Comparison of ENCODE assay signal across 28 cellular contexts in genomic region chr4:1964443-1964842, GRCh38. TPM values are rescaled to one million over a fixed set of nuclear protein-coding genes. Genes with fewer than 3 reads are reported as not detected.
DNase-seq lines count a peak whose midpoint lies in the region; ATAC-seq, FAIRE-seq and TF ChIP-seq lines count a peak whose summit lies in the region.
"Had no signal": no experiment of that assay in that cellular context is flagged by ENCODE, and none has a peak within 500 bp of the region (broad histone marks: within the 10 kb centered on the region; RNA-seq: fewer than 3 reads in every experiment).

No MANE protein-coding gene starts in this region.

- no peaks in the 10 kb centered on the region for H3K9me3 ChIP-seq in HepG2 (ENCODE audit: low read length)
- no peaks in the 10 kb centered on the region for H3K9me3 ChIP-seq in right lobe of liver
- no peaks in the 10 kb centered on the region for H3K9me3 ChIP-seq in K562 (replicated peaks; ENCODE audit: control insufficient read depth, insufficient read depth, low read depth, low read length)
- no peaks in the 10 kb centered on the region for H3K9me3 ChIP-seq in mesenchymal stem cell (ENCODE audit: control insufficient read depth, low read length)
- H3K9me3 ChIP-seq in uterus, result no peaks in the 10 kb centered on the region
- H3K9me3 ChIP-seq: BLaER1, HAP-1, Peyer's patch, SK-N-SH had no signal

- no peak overlapping the region for H2BK120ac ChIP-seq in mesenchymal stem cell (ENCODE audit: low read depth, low read length)

- no peak overlapping the region for H2BK12ac ChIP-seq in mesenchymal stem cell (ENCODE audit: low read length in 2 of 2)

- H4K8ac ChIP-seq in mesenchymal stem cell (ENCODE audit: low read length), result peak overlapping the region; percentile 50

- peak overlapping the region; percentile 45 for H4K91ac ChIP-seq in mesenchymal stem cell (ENCODE audit: low read length)

- intact Hi-C loops in HepG2 (cut with micrococcal nuclease; ENCODE audit: unreplicated experiment), result no loop called here
- intact Hi-C loops in right lobe of liver (cut with DNase I), result no loop called here
- intact Hi-C loops in K562 (cut with micrococcal nuclease), result no loop called here
- intact Hi-C loops in uterus (cut with DNase I; ENCODE audit: low total_unique reads), result no loop called here

- no peak overlapping the region for H3K4me2 ChIP-seq in HepG2 (ENCODE audit: low read depth, low read length)
- H3K4me2 ChIP-seq in K562 (ENCODE audit: insufficient read depth, low read length), result peak overlapping the region; percentile 19; the same call in 1 of the 2 replicates
- no peak overlapping the region for H3K4me2 ChIP-seq in mesenchymal stem cell (ENCODE audit: low read length, poor library complexity, severe bottlenecking)
- H3K4me2 ChIP-seq: BLaER1, KMS-11, SK-N-SH had no signal

- no peak for ATAC-seq in HepG2
- no peak for ATAC-seq in right lobe of liver
- peak; percentile 89 for ATAC-seq in K562
- no peak for ATAC-seq in HG02798 (IDR thresholded peaks at IDR 0.05; ENCODE audit: poor library complexity, unreplicated experiment)

- no peak overlapping the region for H3K4ac ChIP-seq in mesenchymal stem cell (ENCODE audit: low read depth in 1 of 2, low read length in 2 of 2)

- in situ Hi-C loops in HepG2 (cut with HindIII; ENCODE audit: extremely low pct_ligation_motif_present, low pct_unique_long_range_greater_than_20kb) (no loop called here), K562 (cut with MboI) (no loop called here)

- 94% methylated on average over 4 of the region's 6 CpGs for whole genome bisulfite sequencing in HepG2 (ENCODE audit: low lambda C conversion rate)
- 71% methylated on average over 2 of the region's 6 CpGs for WGBS in right lobe of liver (ENCODE audit: insufficient coverage, low coverage, low lambda C conversion rate, missing lambda C conversion rate)
- 13% methylated on average over 6 of the region's 6 CpGs for WGBS in K562 (ENCODE audit: insufficient coverage, low coverage, missing lambda C conversion rate)
- 79% methylated on average over 6 of the region's 6 CpGs for WGBS in mesenchymal stem cell

- peaks cover 18% of the 10 kb centered on the region; the same call in 1 of the 2 replicates for H3K4me1 ChIP-seq in HepG2 (ENCODE audit: insufficient read depth, low read length)
- peaks cover 0 to 7% (median 3%) of the 10 kb centered on the region in 4 donors for H3K4me1 ChIP-seq in right lobe of liver
- peaks cover 10 to 14% of the 10 kb centered on the region in 2 experiments; a peak in 4 of 5 replicates for H3K4me1 ChIP-seq in K562 (replicated peaks in 1 of 2; ENCODE audit: control insufficient read depth in 2 of 2, insufficient read depth in 2 of 2, low read length in 2 of 2)
- peaks cover 4% of the 10 kb centered on the region for H3K4me1 ChIP-seq in mesenchymal stem cell (ENCODE audit: control insufficient read depth, insufficient read depth, low read depth, low read length)
- H3K4me1 ChIP-seq in uterus, result no peaks in the 10 kb centered on the region
- H3K4me1 ChIP-seq: BLaER1, HAP-1, Peyer's patch had no signal

- TF ChIP-seq EP300 in HepG2 (IDR thresholded peaks at IDR 0.05; ENCODE audit: low read depth in 2 of 2, low read length in 2 of 2) (no peak), HepG2 (CRISPR knock-in tag; IDR thresholded peaks at IDR 0.05; ENCODE audit: borderline replicate concordance) (no peak), K562 (IDR thresholded peaks at IDR 0.05; ENCODE audit: low read length) (peak; percentile 9; the same call in 1 of the 2 replicates)

- TF ChIP-seq CTCF in HepG2 (CRISPR knock-in tag; IDR thresholded peaks at IDR 0.05), result no peak
- no peak for TF ChIP-seq CTCF in right lobe of liver (IDR thresholded peaks at IDR 0.05)
- no peak for TF ChIP-seq CTCF in K562 (IDR thresholded peaks at IDR 0.05 in 2 of 3, conservative IDR thresholded peaks at IDR 0.05 in 1 of 3; ENCODE audit: insufficient read depth in 2 of 3, low read depth in 1 of 3, low read length in 3 of 3)
- TF ChIP-seq CTCF in uterus (IDR thresholded peaks at IDR 0.05), result no peak

- DNase-seq in HepG2 (ENCODE audit: low spot score) (no peak), right lobe of liver (no peak), K562 (ENCODE audit: extremely low read depth in 1 of 4, low spot score in 3 of 4) (peak; percentile 47 to 74 (median 54)), mesenchymal stem cell (no peak), uterus (no peak), GOT3 (lab: John Stamatoyannopoulos, UW) (no peak)
- no peak for DNase-seq in activated CD4-positive, alpha-beta T cell treated with anti-CD3 and anti-CD28 coated beads for 4 hours
- DNase-seq: CD4-positive, CD25-positive, alpha-beta regulatory T cell; HFFc6; IMR-90; MM.1S; NCI-H2029; NCI-H2171; NCI-H226; NCI-H510A; NCI-H69; OCI-M1; Peyer's patch; SIG-M5; SK-N-SH had no signal

- BruUV-seq in HepG2 (replicated peaks; lab: Mats Ljungman, UMichigan) (no TSS peak), K562 (replicated peaks; lab: Mats Ljungman, UMichigan) (no TSS peak)

- H3K27me3 ChIP-seq in HepG2 (ENCODE audit: control insufficient read depth in 1 of 2, insufficient read depth in 2 of 2, low read length in 2 of 2), result no peaks in the 10 kb centered on the region
- H3K27me3 ChIP-seq in right lobe of liver, result no peaks in the 10 kb centered on the region
- no peaks in the 10 kb centered on the region for H3K27me3 ChIP-seq in K562 (ENCODE audit: control insufficient read depth in 2 of 2, insufficient read depth in 2 of 2, low read length in 2 of 2)
- no peaks in the 10 kb centered on the region for H3K27me3 ChIP-seq in mesenchymal stem cell (ENCODE audit: control insufficient read depth in 1 of 2, insufficient read depth in 1 of 2, low read length in 2 of 2)
- H3K27me3 ChIP-seq in uterus, result no peaks in the 10 kb centered on the region
- H3K27me3 ChIP-seq: BLaER1, Peyer's patch had no signal

- H2AFZ ChIP-seq in HepG2 (ENCODE audit: low read length), result no peak overlapping the region
- no peak overlapping the region for H2AFZ ChIP-seq in K562 (ENCODE audit: low read depth, low read length)
- no peak overlapping the region for H2AFZ ChIP-seq in mesenchymal stem cell (ENCODE audit: low read depth, low read length)

- no peak overlapping the region for H2BK5ac ChIP-seq in mesenchymal stem cell (ENCODE audit: low read depth, low read length, poor library complexity, severe bottlenecking)

- H3K4me3 ChIP-seq in HepG2 (replicated peaks in 1 of 3; ENCODE audit: insufficient read depth in 1 of 3, low read depth in 2 of 3, low read length in 3 of 3) (no peak overlapping the region), right lobe of liver (no peak overlapping the region), K562 (no peak overlapping the region), mesenchymal stem cell (ENCODE audit: insufficient read depth in 1 of 2, low read depth in 1 of 2, low read length in 2 of 2) (no peak overlapping the region), uterus (no peak overlapping the region)
- H3K4me3 ChIP-seq: BLaER1, HAP-1, Peyer's patch had no signal

- no peak for TF ChIP-seq RAD21 in HepG2 (CRISPR knock-in tag; IDR thresholded peaks at IDR 0.05)
- no peak for TF ChIP-seq RAD21 in K562 (CRISPR knock-in tag; conservative IDR thresholded peaks at IDR 0.05 in 1 of 2, IDR thresholded peaks at IDR 0.05 in 1 of 2)

- H2AK5ac ChIP-seq in mesenchymal stem cell (ENCODE audit: low read length, severe bottlenecking), result no peak overlapping the region

- no peak overlapping the region for H3K23ac ChIP-seq in mesenchymal stem cell (ENCODE audit: low read length in 2 of 2)

- H3K27ac ChIP-seq in HepG2 (ENCODE audit: extremely low read length, insufficient read depth, low read length), result no peak overlapping the region
- no peak overlapping the region for H3K27ac ChIP-seq in right lobe of liver
- H3K27ac ChIP-seq in K562 (ENCODE audit: extremely low read depth, low read depth, low read length), result peak overlapping the region; percentile 1; the same call in 1 of the 3 replicates
- no peak overlapping the region for H3K27ac ChIP-seq in mesenchymal stem cell (ENCODE audit: low read length, poor library complexity, severe bottlenecking)
- H3K27ac ChIP-seq in uterus, result no peak overlapping the region
- H3K27ac ChIP-seq: BLaER1, KMS-11, Peyer's patch had no signal

- no peak for FAIRE-seq in HepG2 (lab: Jason Lieb, UNC)
- peak; percentile 84 for FAIRE-seq in K562 (lab: Jason Lieb, UNC)
- FAIRE-seq: A204.1, D721Med, GM18507, HTR-8/SVneo had no signal

- H3K9ac ChIP-seq in HepG2 (ENCODE audit: insufficient read depth, low read depth, low read length) (no peak overlapping the region), K562 (ENCODE audit: insufficient read depth in 1 of 2, low read depth in 2 of 2, low read length in 2 of 2) (peak overlapping the region in 1 of 2 experiments; percentile 8; a peak in 1 of 4 replicates), mesenchymal stem cell (ENCODE audit: low read length) (no peak overlapping the region)
- H3K9ac ChIP-seq: BLaER1, KMS-11, SK-N-SH had no signal

- TF ChIP-seq POLR2A in HepG2 (IDR thresholded peaks at IDR 0.05; ENCODE audit: insufficient read depth in 1 of 2, low read depth in 2 of 2, low read length in 2 of 2) (no peak), right lobe of liver (IDR thresholded peaks at IDR 0.05) (no peak), K562 (conservative IDR thresholded peaks at IDR 0.05) (no peak), uterus (IDR thresholded peaks at IDR 0.05) (no peak)

- no peaks in the 10 kb centered on the region for H3K79me2 ChIP-seq in HepG2 (ENCODE audit: insufficient read depth, low read length)
- peaks cover 14% of the 10 kb centered on the region for H3K79me2 ChIP-seq in K562 (ENCODE audit: control insufficient read depth, insufficient read depth, low read length)

- CTCF ChIA-PET in HepG2 (lab: Yijun Ruan, JAX; ENCODE audit: low intra/inter-chr PET ratio, low total read pairs) (no interaction called here), K562 (lab: Yijun Ruan, JAX; ENCODE audit: low intra/inter-chr PET ratio) (no interaction called here)

- POLR2A ChIA-PET in HepG2 (lab: Yijun Ruan, JAX) (no interaction called here), K562 (lab: Yijun Ruan, JAX) (interaction anchor here (0.7 to 1.2 kb wide), 4 partner anchors 8 to 1272 kb away, joined by 3 to 5 read pairs (median 4); no protein-coding TSS in a partner anchor)

- no peaks in the 10 kb centered on the region for H4K20me1 ChIP-seq in HepG2 (ENCODE audit: insufficient read depth, low read length)
- H4K20me1 ChIP-seq in K562 (replicated peaks; ENCODE audit: control insufficient read depth, insufficient read depth, low read length), result 0 out of 2 replicates have a peak, but pooled peaks cover 4% of the 10 kb centered on the region

- H3K79me1 ChIP-seq in mesenchymal stem cell (replicated peaks; ENCODE audit: low read length, poor library complexity, severe bottlenecking), result peaks cover 30% of the 10 kb centered on the region

- no peak overlapping the region for H2BK15ac ChIP-seq in mesenchymal stem cell (ENCODE audit: low read depth, poor library complexity, severe bottlenecking)

- H3K9me1 ChIP-seq in K562 (ENCODE audit: control insufficient read depth, insufficient read depth, low read length), result no peaks in the 10 kb centered on the region

- H3K14ac ChIP-seq in mesenchymal stem cell (ENCODE audit: low read length in 2 of 2), result no peak overlapping the region

- H3K18ac ChIP-seq in mesenchymal stem cell (ENCODE audit: low read depth in 1 of 2, low read length in 2 of 2), result no peak overlapping the region

- H3K36me3 ChIP-seq in HepG2 (replicated peaks in 1 of 2; ENCODE audit: control insufficient read depth in 1 of 2, insufficient read depth in 2 of 2, low read length in 2 of 2) (peaks cover 33 to 85% of the 10 kb centered on the region in 2 experiments), right lobe of liver (peaks cover 0 to 8% (median 2%) of the 10 kb centered on the region in 4 donors), K562 (ENCODE audit: control insufficient read depth, insufficient read depth, low read length) (peaks cover 85% of the 10 kb centered on the region), mesenchymal stem cell (ENCODE audit: control insufficient read depth in 1 of 2, insufficient read depth in 2 of 2, low read depth in 1 of 2, low read length in 2 of 2) (peaks cover 38 to 59% of the 10 kb centered on the region in 2 experiments), uterus (no peaks in the 10 kb centered on the region)

RNA-seq across cellular contexts. Expression of gene NELFA, which starts 44.3 kb away (rescaled TPM):
- total RNA-seq in HepG2 (2016; rRNA removed; fragmentation: Illumina TruSeq; extraction: Trizol) (11.4 and 18.5 TPM in 2 replicates), right lobe of liver (10 to 100 TPM in 2 of 6 experiments, 1 to 10 TPM in 4; 6.6 to 14.7 (median 8.7) TPM), K562 (2014; rRNA removed) (29.1 and 33.3 TPM in 2 replicates), K562 (2014; rRNA removed; fragmentation: Illumina TruSeq; extraction: Trizol) (10.6 and 12.0 TPM in 2 replicates), K562 (2015; rRNA removed; fragmentation: Illumina TruSeq; extraction: Trizol) (16.4 and 18.9 TPM in 2 replicates), K562 (2021) (59.6 and 63.0 TPM in 2 replicates), uterus (10 to 100 TPM in 3 of 4 donors, 1 to 10 TPM in 1; 2.4 to 38.8 (median 18.8) TPM)
- 11.0 and 11.5 TPM in 2 replicates for total RNA-seq in HepG2 (2016; cell fraction: cytosol; rRNA removed; fragmentation: Illumina TruSeq; extraction: Trizol; ENCODE audit: low read depth)
- total RNA-seq in HepG2 (2016; cell fraction: insoluble cytoplasmic fraction; rRNA removed; fragmentation: Illumina TruSeq; extraction: Trizol), result 10.3 and 19.4 TPM in 2 replicates
- 15.4 and 15.7 TPM in 2 replicates for total RNA-seq in HepG2 (2016; cell fraction: membrane; rRNA removed; fragmentation: Illumina TruSeq; extraction: Trizol)
- total RNA-seq in HepG2 (2016; cell fraction: nucleus; rRNA removed; fragmentation: Illumina TruSeq; extraction: Trizol), result 15.3 and 18.5 TPM in 2 replicates
- polyA plus RNA-seq in HepG2 (2011; rRNA removed) (13.3 and 14.6 TPM in 2 replicates), K562 (2011; rRNA removed) (12.9 and 28.3 TPM in 2 replicates), K562 (2014; fragmentation: Illumina TruSeq; extraction: Trizol) (14.8 and 32.1 TPM in 2 replicates), K562 (2014; fragmentation: Nextera tagmentation; extraction: Ambion mirVana) (1 to 10 TPM in 1 of 2 experiments, under 1 TPM in 1; 0.76 to 1.4 TPM), K562 (2014; rRNA removed) (33.6 and 36.5 TPM in 2 replicates)
- polyA plus RNA-seq in HepG2 (2011; cell fraction: cytosol; rRNA removed), result 6.5 and 13.6 TPM in 2 replicates
- 45.3 and 58.0 TPM in 2 replicates for polyA plus RNA-seq in HepG2 (2011; cell fraction: nucleus; rRNA removed)
- 16.5 and 18.9 TPM in 2 replicates for polyA plus RNA-seq in HepG2 (2012)
- 6.0 and 6.9 TPM in 2 replicates for polyA plus RNA-seq in HepG2 (2016; cell fraction: cytosol; fragmentation: Illumina TruSeq; extraction: Trizol; ENCODE audit: low read depth)
- 18.4 and 25.2 TPM in 2 replicates for polyA plus RNA-seq in HepG2 (2016; cell fraction: insoluble cytoplasmic fraction; fragmentation: Illumina TruSeq; extraction: Trizol; ENCODE audit: low read depth)
- polyA plus RNA-seq in HepG2 (2016; cell fraction: membrane; fragmentation: Illumina TruSeq; extraction: Trizol; ENCODE audit: low read depth), result 9.2 and 10.2 TPM in 2 replicates
- 43.4 and 47.9 TPM in 2 replicates for polyA plus RNA-seq in HepG2 (2016; cell fraction: nucleus; fragmentation: Illumina TruSeq; extraction: Trizol; ENCODE audit: insufficient read depth, low read depth)
- polyA minus RNA-seq in HepG2 (2011; rRNA and poly(A)+ RNA removed; ENCODE audit: low replicate concordance), result 8.8 and 40.6 TPM in 2 replicates
- 11.3 and 19.9 TPM in 2 replicates for polyA minus RNA-seq in HepG2 (2011; cell fraction: cytosol; rRNA and poly(A)+ RNA removed)
- 29.0 and 37.0 TPM in 2 replicates for polyA minus RNA-seq in HepG2 (2011; cell fraction: nucleus; rRNA and poly(A)+ RNA removed)
- 38.8 and 78.3 TPM in 2 replicates for total RNA-seq in K562 (2011; cell fraction: chromatin; rRNA removed; ENCODE audit: low replicate concordance)
- total RNA-seq in K562 (2011; cell fraction: nucleolus; rRNA removed), result 62.0 and 74.4 TPM in 2 replicates
- total RNA-seq in K562 (2011; cell fraction: nucleoplasm; rRNA removed), result 44.5 and 47.7 TPM in 2 replicates
- polyA plus RNA-seq in K562 (2011; cell fraction: cytosol; rRNA removed), result 19.0 and 31.9 TPM in 2 replicates
- 59.7 and 83.0 TPM in 2 replicates for polyA plus RNA-seq in K562 (2011; cell fraction: nucleus; rRNA removed)
- polyA plus RNA-seq in K562 (2012), result 44.5 and 46.5 TPM in 2 replicates
- 7.8 and 9.9 TPM in 2 replicates for polyA minus RNA-seq in K562 (2011; rRNA and poly(A)+ RNA removed)
- polyA minus RNA-seq in K562 (2011; cell fraction: cytosol; rRNA and poly(A)+ RNA removed), result 26.9 and 38.7 TPM in 2 replicates
- polyA minus RNA-seq in K562 (2011; cell fraction: nucleus; rRNA and poly(A)+ RNA removed), result 48.3 and 117 TPM in 2 replicates
- polyA plus RNA-seq in mesenchymal stem cell (2013, experiment 1 of 2), result 14.9 TPM
- 15.1 TPM for polyA plus RNA-seq in mesenchymal stem cell (2013, experiment 2 of 2)

Comparison
In these comparisons a context has a peak if more than half of its experiments do, and no peak if none do; other contexts are left out.
1. DNase-seq: peak in K562 (4 of 4); none in HepG2 (single experiment), right lobe of liver (0 of 3), mesenchymal stem cell (single experiment), activated CD4-positive, alpha-beta T cell treated with anti-CD3 and anti-CD28 coated beads for 4 hours (0 of 2), uterus (0 of 2) and GOT3 (single experiment).
2. Of the 241 proteins assayed by ChIP-seq in both HepG2 and K562: peak only in HepG2: none; only in K562: DPF2, EP300, SOX6 and TFAP4; in both: ZFP91; in neither: 236.